In the genomic region with DNA sequence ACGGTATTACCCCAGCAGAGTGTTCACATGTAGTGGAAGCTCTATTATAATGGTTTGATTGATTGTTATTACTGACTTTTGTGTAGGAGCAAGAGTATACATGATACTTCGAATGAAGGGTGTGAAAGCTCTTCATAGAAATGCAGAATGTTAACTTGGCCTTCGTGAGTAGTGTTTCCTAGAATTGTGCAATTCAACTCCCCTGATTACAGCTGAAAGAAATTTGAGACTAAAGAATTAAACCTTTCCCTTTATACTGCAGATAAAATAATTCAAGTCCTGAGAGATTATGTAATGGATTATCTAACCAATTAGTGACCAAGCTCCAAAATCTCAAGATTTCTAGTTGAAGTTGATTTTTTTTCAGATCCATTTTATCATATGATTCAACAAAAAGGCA, we compare ENCODE assay signal across 1 cellular context.
TF ChIP-seq lines count a peak whose summit lies in the region.

No MANE protein-coding gene starts in this region.

TF ChIP-seq in K562, 482 proteins besides CTCF, POLR2A, EP300 and RAD21 (continued from another document):
- TF ChIP-seq HCFC1 (IDR thresholded peaks at IDR 0.05; ENCODE audit: low read depth, low read length) (no peak), ZNF384 (IDR thresholded peaks at IDR 0.05; ENCODE audit: low read depth, low read length) (no peak), MEIS2 (IDR thresholded peaks at IDR 0.05; ENCODE audit: partially characterized antibody) (peak; percentile 25), CEBPG (CRISPR knock-in tag; IDR thresholded peaks at IDR 0.05) (no peak), CEBPG (tag; conservative IDR thresholded peaks at IDR 0.05 in 1 of 2, IDR thresholded peaks at IDR 0.05 in 1 of 2) (peak; percentile 55 to 79), CHD2 (IDR thresholded peaks at IDR 0.05; ENCODE audit: low read depth, low read length) (no peak), MAFG (tag; conservative IDR thresholded peaks at IDR 0.05) (no peak), CEBPB (tag; IDR thresholded peaks at IDR 0.05) (peak; percentile 87), TRIM24 (IDR thresholded peaks at IDR 0.05) (0 out of 4 replicates have a peak, but pooled peaks of 1 of the 2 experiments have one; percentile 6)
